Comparison of ENCODE assay signal across 1 cellular context in the genomic region with DNA sequence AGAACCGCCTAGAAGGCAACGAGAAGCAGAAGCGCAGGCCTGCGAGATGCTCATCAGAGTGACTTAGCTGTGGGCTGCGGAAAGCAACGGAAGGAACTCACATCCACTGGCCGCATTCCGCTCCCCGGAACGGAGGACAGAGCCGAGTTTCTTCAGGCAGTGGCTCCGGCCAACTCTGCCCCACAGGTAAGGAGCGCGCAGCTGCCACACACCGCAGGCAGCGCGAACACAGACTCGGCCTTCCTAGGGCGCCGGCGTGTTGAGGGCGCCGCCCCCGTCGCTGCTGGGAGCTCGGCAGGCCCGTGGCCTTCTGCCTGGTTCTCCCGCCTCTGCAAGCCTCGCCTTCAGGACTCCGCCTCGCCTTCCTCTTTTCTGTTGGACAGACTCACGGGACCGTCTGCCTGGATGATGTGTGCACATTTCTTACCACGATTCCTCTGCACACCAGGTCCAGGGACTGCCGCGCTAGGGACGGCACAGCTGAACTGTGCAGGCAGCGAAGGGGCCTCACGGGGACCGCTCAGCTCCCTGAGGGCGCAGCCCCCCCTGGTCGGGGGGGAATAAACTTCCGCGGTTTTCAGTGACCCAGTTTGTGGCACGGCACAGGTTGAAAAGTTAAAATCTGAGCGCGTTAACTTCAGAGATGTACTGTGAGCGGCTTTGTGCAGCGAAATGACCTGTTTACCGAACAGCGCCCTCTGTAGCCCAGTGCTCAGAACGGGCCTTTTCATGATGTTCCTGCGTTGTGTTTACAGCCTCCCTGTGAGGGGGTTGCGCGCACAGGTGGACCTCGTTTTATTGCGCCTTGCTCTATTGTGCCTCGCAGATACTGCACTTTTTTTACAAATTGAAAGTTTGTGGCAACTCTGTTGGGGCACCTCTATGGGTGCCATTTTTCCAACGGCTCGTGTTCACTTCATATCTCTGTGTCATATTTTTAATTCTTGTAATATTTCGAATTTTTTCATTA.
TF ChIP-seq lines count a peak whose summit lies in the region.

No MANE protein-coding gene starts in this region.

TF ChIP-seq in HepG2, 621 proteins besides CTCF, POLR2A, EP300 and RAD21 (continues in another document):
- TF ChIP-seq, protein P1, sequence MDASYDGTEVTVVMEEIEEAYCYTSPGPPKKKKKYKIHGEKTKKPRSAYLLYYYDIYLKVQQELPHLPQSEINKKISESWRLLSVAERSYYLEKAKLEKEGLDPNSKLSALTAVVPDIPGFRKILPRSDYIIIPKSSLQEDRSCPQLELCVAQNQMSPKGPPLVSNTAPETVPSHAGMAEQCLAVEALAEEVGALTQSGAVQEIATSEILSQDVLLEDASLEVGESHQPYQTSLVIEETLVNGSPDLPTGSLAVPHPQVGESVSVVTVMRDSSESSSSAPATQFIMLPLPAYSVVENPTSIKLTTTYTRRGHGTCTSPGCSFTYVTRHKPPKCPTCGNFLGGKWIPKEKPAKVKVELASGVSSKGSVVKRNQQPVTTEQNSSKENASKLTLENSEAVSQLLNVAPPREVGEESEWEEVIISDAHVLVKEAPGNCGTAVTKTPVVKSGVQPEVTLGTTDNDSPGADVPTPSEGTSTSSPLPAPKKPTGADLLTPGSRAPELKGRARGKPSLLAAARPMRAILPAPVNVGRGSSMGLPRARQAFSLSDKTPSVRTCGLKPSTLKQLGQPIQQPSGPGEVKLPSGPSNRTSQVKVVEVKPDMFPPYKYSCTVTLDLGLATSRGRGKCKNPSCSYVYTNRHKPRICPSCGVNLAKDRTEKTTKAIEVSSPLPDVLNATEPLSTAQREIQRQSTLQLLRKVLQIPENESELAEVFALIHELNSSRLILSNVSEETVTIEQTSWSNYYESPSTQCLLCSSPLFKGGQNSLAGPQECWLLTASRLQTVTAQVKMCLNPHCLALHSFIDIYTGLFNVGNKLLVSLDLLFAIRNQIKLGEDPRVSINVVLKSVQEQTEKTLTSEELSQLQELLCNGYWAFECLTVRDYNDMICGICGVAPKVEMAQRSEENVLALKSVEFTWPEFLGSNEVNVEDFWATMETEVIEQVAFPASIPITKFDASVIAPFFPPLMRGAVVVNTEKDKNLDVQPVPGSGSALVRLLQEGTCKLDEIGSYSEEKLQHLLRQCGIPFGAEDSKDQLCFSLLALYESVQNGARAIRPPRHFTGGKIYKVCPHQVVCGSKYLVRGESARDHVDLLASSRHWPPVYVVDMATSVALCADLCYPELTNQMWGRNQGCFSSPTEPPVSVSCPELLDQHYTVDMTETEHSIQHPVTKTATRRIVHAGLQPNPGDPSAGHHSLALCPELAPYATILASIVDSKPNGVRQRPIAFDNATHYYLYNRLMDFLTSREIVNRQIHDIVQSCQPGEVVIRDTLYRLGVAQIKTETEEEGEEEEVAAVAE (CRISPR knock-in tag; IDR thresholded peaks at IDR 0.05; ENCODE audit: borderline replicate concordance): no peak
- TF ChIP-seq, protein P2, sequence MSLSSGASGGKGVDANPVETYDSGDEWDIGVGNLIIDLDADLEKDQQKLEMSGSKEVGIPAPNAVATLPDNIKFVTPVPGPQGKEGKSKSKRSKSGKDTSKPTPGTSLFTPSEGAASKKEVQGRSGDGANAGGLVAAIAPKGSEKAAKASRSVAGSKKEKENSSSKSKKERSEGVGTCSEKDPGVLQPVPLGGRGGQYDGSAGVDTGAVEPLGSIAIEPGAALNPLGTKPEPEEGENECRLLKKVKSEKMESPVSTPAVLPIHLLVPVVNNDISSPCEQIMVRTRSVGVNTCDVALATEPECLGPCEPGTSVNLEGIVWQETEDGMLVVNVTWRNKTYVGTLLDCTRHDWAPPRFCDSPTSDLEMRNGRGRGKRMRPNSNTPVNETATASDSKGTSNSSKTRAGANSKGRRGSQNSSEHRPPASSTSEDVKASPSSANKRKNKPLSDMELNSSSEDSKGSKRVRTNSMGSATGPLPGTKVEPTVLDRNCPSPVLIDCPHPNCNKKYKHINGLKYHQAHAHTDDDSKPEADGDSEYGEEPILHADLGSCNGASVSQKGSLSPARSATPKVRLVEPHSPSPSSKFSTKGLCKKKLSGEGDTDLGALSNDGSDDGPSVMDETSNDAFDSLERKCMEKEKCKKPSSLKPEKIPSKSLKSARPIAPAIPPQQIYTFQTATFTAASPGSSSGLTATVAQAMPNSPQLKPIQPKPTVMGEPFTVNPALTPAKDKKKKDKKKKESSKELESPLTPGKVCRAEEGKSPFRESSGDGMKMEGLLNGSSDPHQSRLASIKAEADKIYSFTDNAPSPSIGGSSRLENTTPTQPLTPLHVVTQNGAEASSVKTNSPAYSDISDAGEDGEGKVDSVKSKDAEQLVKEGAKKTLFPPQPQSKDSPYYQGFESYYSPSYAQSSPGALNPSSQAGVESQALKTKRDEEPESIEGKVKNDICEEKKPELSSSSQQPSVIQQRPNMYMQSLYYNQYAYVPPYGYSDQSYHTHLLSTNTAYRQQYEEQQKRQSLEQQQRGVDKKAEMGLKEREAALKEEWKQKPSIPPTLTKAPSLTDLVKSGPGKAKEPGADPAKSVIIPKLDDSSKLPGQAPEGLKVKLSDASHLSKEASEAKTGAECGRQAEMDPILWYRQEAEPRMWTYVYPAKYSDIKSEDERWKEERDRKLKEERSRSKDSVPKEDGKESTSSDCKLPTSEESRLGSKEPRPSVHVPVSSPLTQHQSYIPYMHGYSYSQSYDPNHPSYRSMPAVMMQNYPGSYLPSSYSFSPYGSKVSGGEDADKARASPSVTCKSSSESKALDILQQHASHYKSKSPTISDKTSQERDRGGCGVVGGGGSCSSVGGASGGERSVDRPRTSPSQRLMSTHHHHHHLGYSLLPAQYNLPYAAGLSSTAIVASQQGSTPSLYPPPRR (CRISPR knock-in tag; IDR thresholded peaks at IDR 0.05; ENCODE audit: borderline replicate concordance): no peak
- no peak for TF ChIP-seq GTF3A (CRISPR knock-in tag; conservative IDR thresholded peaks at IDR 0.05)
- peak; percentile 75 for TF ChIP-seq GABPB1 (CRISPR knock-in tag; IDR thresholded peaks at IDR 0.05)
- no peak for TF ChIP-seq NFE2L2 (IDR thresholded peaks at IDR 0.05; ENCODE audit: low read length)
- no peak for TF ChIP-seq NFYB (CRISPR knock-in tag; IDR thresholded peaks at IDR 0.05)
- TF ChIP-seq ZNF570 (CRISPR knock-in tag; IDR thresholded peaks at IDR 0.05; ENCODE audit: borderline replicate concordance): no peak
- no peak for TF ChIP-seq TEAD3 (CRISPR knock-in tag; optimal IDR thresholded peaks at IDR 0.05; ENCODE audit: borderline replicate concordance)
- TF ChIP-seq, protein P3, sequence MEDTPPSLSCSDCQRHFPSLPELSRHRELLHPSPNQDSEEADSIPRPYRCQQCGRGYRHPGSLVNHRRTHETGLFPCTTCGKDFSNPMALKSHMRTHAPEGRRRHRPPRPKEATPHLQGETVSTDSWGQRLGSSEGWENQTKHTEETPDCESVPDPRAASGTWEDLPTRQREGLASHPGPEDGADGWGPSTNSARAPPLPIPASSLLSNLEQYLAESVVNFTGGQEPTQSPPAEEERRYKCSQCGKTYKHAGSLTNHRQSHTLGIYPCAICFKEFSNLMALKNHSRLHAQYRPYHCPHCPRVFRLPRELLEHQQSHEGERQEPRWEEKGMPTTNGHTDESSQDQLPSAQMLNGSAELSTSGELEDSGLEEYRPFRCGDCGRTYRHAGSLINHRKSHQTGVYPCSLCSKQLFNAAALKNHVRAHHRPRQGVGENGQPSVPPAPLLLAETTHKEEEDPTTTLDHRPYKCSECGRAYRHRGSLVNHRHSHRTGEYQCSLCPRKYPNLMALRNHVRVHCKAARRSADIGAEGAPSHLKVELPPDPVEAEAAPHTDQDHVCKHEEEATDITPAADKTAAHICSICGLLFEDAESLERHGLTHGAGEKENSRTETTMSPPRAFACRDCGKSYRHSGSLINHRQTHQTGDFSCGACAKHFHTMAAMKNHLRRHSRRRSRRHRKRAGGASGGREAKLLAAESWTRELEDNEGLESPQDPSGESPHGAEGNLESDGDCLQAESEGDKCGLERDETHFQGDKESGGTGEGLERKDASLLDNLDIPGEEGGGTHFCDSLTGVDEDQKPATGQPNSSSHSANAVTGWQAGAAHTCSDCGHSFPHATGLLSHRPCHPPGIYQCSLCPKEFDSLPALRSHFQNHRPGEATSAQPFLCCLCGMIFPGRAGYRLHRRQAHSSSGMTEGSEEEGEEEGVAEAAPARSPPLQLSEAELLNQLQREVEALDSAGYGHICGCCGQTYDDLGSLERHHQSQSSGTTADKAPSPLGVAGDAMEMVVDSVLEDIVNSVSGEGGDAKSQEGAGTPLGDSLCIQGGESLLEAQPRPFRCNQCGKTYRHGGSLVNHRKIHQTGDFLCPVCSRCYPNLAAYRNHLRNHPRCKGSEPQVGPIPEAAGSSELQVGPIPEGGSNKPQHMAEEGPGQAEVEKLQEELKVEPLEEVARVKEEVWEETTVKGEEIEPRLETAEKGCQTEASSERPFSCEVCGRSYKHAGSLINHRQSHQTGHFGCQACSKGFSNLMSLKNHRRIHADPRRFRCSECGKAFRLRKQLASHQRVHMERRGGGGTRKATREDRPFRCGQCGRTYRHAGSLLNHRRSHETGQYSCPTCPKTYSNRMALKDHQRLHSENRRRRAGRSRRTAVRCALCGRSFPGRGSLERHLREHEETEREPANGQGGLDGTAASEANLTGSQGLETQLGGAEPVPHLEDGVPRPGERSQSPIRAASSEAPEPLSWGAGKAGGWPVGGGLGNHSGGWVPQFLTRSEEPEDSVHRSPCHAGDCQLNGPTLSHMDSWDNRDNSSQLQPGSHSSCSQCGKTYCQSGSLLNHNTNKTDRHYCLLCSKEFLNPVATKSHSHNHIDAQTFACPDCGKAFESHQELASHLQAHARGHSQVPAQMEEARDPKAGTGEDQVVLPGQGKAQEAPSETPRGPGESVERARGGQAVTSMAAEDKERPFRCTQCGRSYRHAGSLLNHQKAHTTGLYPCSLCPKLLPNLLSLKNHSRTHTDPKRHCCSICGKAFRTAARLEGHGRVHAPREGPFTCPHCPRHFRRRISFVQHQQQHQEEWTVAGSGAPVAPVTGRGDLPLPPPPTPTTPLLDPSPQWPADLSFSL (CRISPR knock-in tag; IDR thresholded peaks at IDR 0.05): no peak
- TF ChIP-seq TRIM22 (IDR thresholded peaks at IDR 0.05): no peak
- peak; percentile 43; the same call in 1 of the 2 replicates for TF ChIP-seq PATZ1 (CRISPR knock-in tag; IDR thresholded peaks at IDR 0.05)
- peak; percentile 57 for TF ChIP-seq STAG1 (CRISPR knock-in tag; IDR thresholded peaks at IDR 0.05)
- TF ChIP-seq NFIB (CRISPR knock-in tag; IDR thresholded peaks at IDR 0.05; ENCODE audit: borderline replicate concordance): no peak
- no peak for TF ChIP-seq ZNF275 (CRISPR knock-in tag; IDR thresholded peaks at IDR 0.05; ENCODE audit: borderline replicate concordance)
- TF ChIP-seq PHF5A (CRISPR knock-in tag; IDR thresholded peaks at IDR 0.05; ENCODE audit: low read depth, unreplicated experiment): no peak
- TF ChIP-seq ZNF441 (CRISPR knock-in tag; IDR thresholded peaks at IDR 0.05; ENCODE audit: borderline replicate concordance): 0 out of 2 replicates have a peak, but pooled peaks have one; percentile 33
- no peak for TF ChIP-seq ZC3H4 (CRISPR knock-in tag; IDR thresholded peaks at IDR 0.05; ENCODE audit: borderline replicate concordance)
- peak; percentile 78 for TF ChIP-seq ZNF607 (CRISPR knock-in tag; IDR thresholded peaks at IDR 0.05; ENCODE audit: borderline replicate concordance)
- no peak for TF ChIP-seq DZIP1 (CRISPR knock-in tag; IDR thresholded peaks at IDR 0.05)
- TF ChIP-seq CREM (IDR thresholded peaks at IDR 0.05): no peak
- no peak for TF ChIP-seq CREM (CRISPR knock-in tag; IDR thresholded peaks at IDR 0.05)
